ENCODE assay signal across 13 cellular contexts in genomic region chr4:26557164-26557563, GRCh38. TPM values are rescaled to one million over a fixed set of nuclear protein-coding genes. Genes with fewer than 3 reads are reported as not detected.
DNase-seq lines count a peak whose midpoint lies in the region; ATAC-seq and TF ChIP-seq lines count a peak whose summit lies in the region.
"Had no signal": no experiment of that assay in that cellular context is flagged by ENCODE, and none has a peak within 500 bp of the region (broad histone marks: within the 10 kb centered on the region; RNA-seq: fewer than 3 reads in every experiment).

No MANE protein-coding gene starts in this region.

- no peak for TF ChIP-seq POLR2A in gastrocnemius medialis (IDR thresholded peaks at IDR 0.05)

- TF ChIP-seq CTCF in gastrocnemius medialis (IDR thresholded peaks at IDR 0.05 in 4 of 5, conservative IDR thresholded peaks at IDR 0.05 in 1 of 5) = no peak
- TF ChIP-seq CTCF in OCI-LY7 (conservative IDR thresholded peaks at IDR 0.05; ENCODE audit: low read length) = no peak

- intact Hi-C loops in gastrocnemius medialis (cut with DNase I; ENCODE audit: low total_unique reads) = no loop called here
- intact Hi-C loops in OCI-LY7 (cut with micrococcal nuclease; ENCODE audit: unreplicated experiment) = no loop called here

- H3K4me2 ChIP-seq in GM23248 (ENCODE audit: unreplicated experiment) (peak overlapping the region; percentile 33), OCI-LY7 (ENCODE audit: low read length) (no peak overlapping the region)

- no peak overlapping the region for H2AFZ ChIP-seq in GM23248
- H2AFZ ChIP-seq in OCI-LY7 (ENCODE audit: low read length) = no peak overlapping the region

- H3K9me3 ChIP-seq in GM23248 (ENCODE audit: low read depth) (no peaks in the 10 kb centered on the region), gastrocnemius medialis (no peaks in the 10 kb centered on the region), OCI-LY7 (ENCODE audit: low read length) (no peaks in the 10 kb centered on the region; the same call in 1 of the 2 replicates)

- ATAC-seq in gastrocnemius medialis (peak; percentile 33 to 39), HG02678 (IDR thresholded peaks at IDR 0.05; ENCODE audit: unreplicated experiment) (no peak)
- ATAC-seq: WTC11 had no signal

- DNase-seq in GM23248 = peak; percentile 95
- peak; percentile 72 for DNase-seq in NCI-H226
- DNase-seq in epidermal melanocyte (ENCODE audit: insufficient read length, low spot score) = peak; percentile 42
- DNase-seq in gastrocnemius medialis = peak in 1 of 2 donors; percentile 22
- no peak for DNase-seq in hypothalamus (lab: John Stamatoyannopoulos, UW)
- no peak for DNase-seq in OCI-LY7 (ENCODE audit: low spot score)
- DNase-seq: activated T-cell treated with anti-CD3 and anti-CD28 coated beads for 4 hours; anterior cingulate cortex; DMS79; NCI-H2227 treated with DMSO at 0.1 percent for 48 hours; stimulated activated naive CD4-positive, alpha-beta T cell had no signal

- H3K79me2 ChIP-seq in GM23248 (ENCODE audit: insufficient read depth) = no peaks in the 10 kb centered on the region
- no peaks in the 10 kb centered on the region for H3K79me2 ChIP-seq in OCI-LY7 (ENCODE audit: insufficient read depth, low read depth, low read length)

- H4K20me1 ChIP-seq in GM23248 (ENCODE audit: insufficient read depth) = no peaks in the 10 kb centered on the region
- no peaks in the 10 kb centered on the region for H4K20me1 ChIP-seq in OCI-LY7 (ENCODE audit: insufficient read depth, low read length)

- no TSS peak for BruUV-seq in OCI-LY7 (replicated peaks; lab: Mats Ljungman, UMichigan)

- CTCF ChIA-PET in OCI-LY7 (lab: Charles Lee; ENCODE audit: unreplicated experiment) = no interaction called here

- H3K4me1 ChIP-seq in GM23248 (ENCODE audit: insufficient read depth) (peaks cover 22% of the 10 kb centered on the region), gastrocnemius medialis (no peaks in the 10 kb centered on the region), OCI-LY7 (ENCODE audit: insufficient read depth, low read length, poor library complexity, severe bottlenecking) (no peaks in the 10 kb centered on the region)

- no peak overlapping the region for H3K4me3 ChIP-seq in GM23248
- H3K4me3 ChIP-seq in gastrocnemius medialis = no peak overlapping the region
- no peak overlapping the region for H3K4me3 ChIP-seq in OCI-LY7 (ENCODE audit: low read depth, low read length, poor library complexity, severe bottlenecking)

- H3K27ac ChIP-seq in GM23248 = peak overlapping the region; percentile 57; the same call in 1 of the 2 replicates
- no peak overlapping the region for H3K27ac ChIP-seq in gastrocnemius medialis
- no peak overlapping the region for H3K27ac ChIP-seq in OCI-LY7 (ENCODE audit: low read depth, low read length, poor library complexity, severe bottlenecking)

- no peak overlapping the region for H3K9ac ChIP-seq in GM23248

- POLR2A ChIA-PET in OCI-LY7 (lab: Charles Lee) = no interaction called here

- peaks cover 17% of the 10 kb centered on the region for H3F3A ChIP-seq in GM23248 (ENCODE audit: insufficient read depth)

- H3K27me3 ChIP-seq in GM23248 (replicated peaks; ENCODE audit: insufficient read depth) (no peaks in the 10 kb centered on the region), gastrocnemius medialis (no peaks in the 10 kb centered on the region)

- H3K36me3 ChIP-seq in GM23248 (ENCODE audit: low read depth) (no peaks in the 10 kb centered on the region), gastrocnemius medialis (no peaks in the 10 kb centered on the region), OCI-LY7 (ENCODE audit: insufficient read depth, low read length) (no peaks in the 10 kb centered on the region)

- in situ Hi-C loops in GM23248 (cut with MboI) (no loop called here), gastrocnemius medialis (cut with MboI; ENCODE audit: low sequenced_read_pairs in 4 of 4) (loop anchor here in 1 of 4 donors (25.0 kb wide), 1 partner anchor 95 kb away; no protein-coding TSS in a partner anchor)

- no peaks in the 10 kb centered on the region for H3K9me2 ChIP-seq in GM23248 (ENCODE audit: insufficient read depth)
- no peaks in the 10 kb centered on the region for H3K9me2 ChIP-seq in OCI-LY7 (ENCODE audit: insufficient read depth, low read length)

RNA-seq across cellular contexts. Expression of gene TBC1D19, which starts 26.7 kb away (rescaled TPM):
- total RNA-seq in GM23248 (2014; rRNA removed; shearing (Covaris generic)) = 25.0 and 37.3 TPM in 2 replicates
- polyA plus RNA-seq in GM23248 (2016; fragmentation: Nextera tagmentation; extraction: Ambion mirVana) = 18.1 TPM in 2 replicates
- total RNA-seq in gastrocnemius medialis (1 to 10 TPM; 6.5 to 7.0 (median 6.8) TPM), OCI-LY7 (2022) (10.1 and 13.5 TPM in 2 replicates)
- total RNA-seq in OCI-LY7 (2014; rRNA removed; shearing (Covaris generic)) = 9.8 and 11.0 TPM in 2 replicates

Comparison
In these comparisons a context has a peak if more than half of its experiments do, and no peak if none do; other contexts are left out.
1. DNase-seq: peak in GM23248 (single experiment), NCI-H226 (single experiment) and epidermal melanocyte (single experiment); none in hypothalamus (0 of 51) and OCI-LY7 (single experiment).